ENCODE assay signal across 1 cellular context in the genomic region with DNA sequence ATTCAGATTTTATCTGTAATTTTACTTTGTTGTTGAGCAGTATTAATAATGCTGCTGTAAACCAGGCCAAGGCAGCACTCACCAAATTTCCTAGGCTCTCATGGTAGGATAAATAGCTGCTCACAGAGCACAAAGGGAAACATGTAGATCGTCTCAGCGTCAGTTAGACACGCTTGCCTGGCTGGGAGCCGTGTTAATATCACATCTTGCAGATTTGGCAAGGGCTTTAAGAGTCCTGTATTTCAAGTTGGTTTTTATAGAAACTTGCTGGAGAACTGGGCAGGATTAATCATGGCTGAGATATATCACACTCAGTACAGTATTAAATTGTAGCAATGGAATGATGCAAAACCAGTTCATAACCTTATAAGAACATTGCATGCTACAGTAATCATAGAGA.
TF ChIP-seq lines count a peak whose summit lies in the region.

No MANE protein-coding gene starts in this region.

TF ChIP-seq in GM23338, 12 proteins besides CTCF, POLR2A, EP300 and RAD21 (continued from another document):
- TF ChIP-seq, protein P1, sequence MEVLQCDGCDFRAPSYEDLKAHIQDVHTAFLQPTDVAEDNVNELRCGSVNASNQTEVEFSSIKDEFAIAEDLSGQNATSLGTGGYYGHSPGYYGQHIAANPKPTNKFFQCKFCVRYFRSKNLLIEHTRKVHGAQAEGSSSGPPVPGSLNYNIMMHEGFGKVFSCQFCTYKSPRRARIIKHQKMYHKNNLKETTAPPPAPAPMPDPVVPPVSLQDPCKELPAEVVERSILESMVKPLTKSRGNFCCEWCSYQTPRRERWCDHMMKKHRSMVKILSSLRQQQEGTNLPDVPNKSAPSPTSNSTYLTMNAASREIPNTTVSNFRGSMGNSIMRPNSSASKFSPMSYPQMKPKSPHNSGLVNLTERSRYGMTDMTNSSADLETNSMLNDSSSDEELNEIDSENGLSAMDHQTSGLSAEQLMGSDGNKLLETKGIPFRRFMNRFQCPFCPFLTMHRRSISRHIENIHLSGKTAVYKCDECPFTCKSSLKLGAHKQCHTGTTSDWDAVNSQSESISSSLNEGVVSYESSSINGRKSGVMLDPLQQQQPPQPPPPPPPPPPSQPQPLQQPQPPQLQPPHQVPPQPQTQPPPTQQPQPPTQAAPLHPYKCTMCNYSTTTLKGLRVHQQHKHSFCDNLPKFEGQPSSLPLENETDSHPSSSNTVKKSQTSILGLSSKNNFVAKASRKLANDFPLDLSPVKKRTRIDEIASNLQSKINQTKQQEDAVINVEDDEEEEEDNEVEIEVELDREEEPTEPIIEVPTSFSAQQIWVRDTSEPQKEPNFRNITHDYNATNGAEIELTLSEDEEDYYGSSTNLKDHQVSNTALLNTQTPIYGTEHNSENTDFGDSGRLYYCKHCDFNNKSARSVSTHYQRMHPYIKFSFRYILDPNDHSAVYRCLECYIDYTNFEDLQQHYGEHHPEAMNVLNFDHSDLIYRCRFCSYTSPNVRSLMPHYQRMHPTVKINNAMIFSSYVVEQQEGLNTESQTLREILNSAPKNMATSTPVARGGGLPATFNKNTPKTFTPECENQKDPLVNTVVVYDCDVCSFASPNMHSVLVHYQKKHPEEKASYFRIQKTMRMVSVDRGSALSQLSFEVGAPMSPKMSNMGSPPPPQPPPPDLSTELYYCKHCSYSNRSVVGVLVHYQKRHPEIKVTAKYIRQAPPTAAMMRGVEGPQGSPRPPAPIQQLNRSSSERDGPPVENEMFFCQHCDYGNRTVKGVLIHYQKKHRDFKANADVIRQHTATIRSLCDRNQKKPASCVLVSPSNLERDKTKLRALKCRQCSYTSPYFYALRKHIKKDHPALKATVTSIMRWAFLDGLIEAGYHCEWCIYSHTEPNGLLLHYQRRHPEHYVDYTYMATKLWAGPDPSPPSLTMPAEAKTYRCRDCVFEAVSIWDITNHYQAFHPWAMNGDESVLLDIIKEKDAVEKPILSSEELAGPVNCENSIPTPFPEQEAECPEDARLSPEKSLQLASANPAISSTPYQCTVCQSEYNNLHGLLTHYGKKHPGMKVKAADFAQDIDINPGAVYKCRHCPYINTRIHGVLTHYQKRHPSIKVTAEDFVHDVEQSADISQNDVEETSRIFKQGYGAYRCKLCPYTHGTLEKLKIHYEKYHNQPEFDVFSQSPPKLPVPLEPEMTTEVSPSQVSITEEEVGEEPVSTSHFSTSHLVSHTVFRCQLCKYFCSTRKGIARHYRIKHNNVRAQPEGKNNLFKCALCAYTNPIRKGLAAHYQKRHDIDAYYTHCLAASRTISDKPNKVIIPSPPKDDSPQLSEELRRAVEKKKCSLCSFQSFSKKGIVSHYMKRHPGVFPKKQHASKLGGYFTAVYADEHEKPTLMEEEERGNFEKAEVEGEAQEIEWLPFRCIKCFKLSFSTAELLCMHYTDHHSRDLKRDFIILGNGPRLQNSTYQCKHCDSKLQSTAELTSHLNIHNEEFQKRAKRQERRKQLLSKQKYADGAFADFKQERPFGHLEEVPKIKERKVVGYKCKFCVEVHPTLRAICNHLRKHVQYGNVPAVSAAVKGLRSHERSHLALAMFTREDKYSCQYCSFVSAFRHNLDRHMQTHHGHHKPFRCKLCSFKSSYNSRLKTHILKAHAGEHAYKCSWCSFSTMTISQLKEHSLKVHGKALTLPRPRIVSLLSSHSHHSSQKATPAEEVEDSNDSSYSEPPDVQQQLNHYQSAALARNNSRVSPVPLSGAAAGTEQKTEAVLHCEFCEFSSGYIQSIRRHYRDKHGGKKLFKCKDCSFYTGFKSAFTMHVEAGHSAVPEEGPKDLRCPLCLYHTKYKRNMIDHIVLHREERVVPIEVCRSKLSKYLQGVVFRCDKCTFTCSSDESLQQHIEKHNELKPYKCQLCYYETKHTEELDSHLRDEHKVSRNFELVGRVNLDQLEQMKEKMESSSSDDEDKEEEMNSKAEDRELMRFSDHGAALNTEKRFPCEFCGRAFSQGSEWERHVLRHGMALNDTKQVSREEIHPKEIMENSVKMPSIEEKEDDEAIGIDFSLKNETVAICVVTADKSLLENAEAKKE (CRISPR knock-in tag; IDR thresholded peaks at IDR 0.05) = no peak
- TF ChIP-seq NANOG (IDR thresholded peaks at IDR 0.05; ENCODE audit: borderline replicate concordance) (no peak), ZNF114 (CRISPR knock-in tag; IDR thresholded peaks at IDR 0.05) (no peak), STAT1 (IDR thresholded peaks at IDR 0.05; ENCODE audit: unreplicated experiment) (no peak), EZH2phosphoT487 (IDR thresholded peaks at IDR 0.05; ENCODE audit: unreplicated experiment) (no peak)
- TF ChIP-seq, protein P2, sequence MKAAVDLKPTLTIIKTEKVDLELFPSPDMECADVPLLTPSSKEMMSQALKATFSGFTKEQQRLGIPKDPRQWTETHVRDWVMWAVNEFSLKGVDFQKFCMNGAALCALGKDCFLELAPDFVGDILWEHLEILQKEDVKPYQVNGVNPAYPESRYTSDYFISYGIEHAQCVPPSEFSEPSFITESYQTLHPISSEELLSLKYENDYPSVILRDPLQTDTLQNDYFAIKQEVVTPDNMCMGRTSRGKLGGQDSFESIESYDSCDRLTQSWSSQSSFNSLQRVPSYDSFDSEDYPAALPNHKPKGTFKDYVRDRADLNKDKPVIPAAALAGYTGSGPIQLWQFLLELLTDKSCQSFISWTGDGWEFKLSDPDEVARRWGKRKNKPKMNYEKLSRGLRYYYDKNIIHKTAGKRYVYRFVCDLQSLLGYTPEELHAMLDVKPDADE (IDR thresholded peaks at IDR 0.05) = no peak
- TF ChIP-seq, protein P3, sequence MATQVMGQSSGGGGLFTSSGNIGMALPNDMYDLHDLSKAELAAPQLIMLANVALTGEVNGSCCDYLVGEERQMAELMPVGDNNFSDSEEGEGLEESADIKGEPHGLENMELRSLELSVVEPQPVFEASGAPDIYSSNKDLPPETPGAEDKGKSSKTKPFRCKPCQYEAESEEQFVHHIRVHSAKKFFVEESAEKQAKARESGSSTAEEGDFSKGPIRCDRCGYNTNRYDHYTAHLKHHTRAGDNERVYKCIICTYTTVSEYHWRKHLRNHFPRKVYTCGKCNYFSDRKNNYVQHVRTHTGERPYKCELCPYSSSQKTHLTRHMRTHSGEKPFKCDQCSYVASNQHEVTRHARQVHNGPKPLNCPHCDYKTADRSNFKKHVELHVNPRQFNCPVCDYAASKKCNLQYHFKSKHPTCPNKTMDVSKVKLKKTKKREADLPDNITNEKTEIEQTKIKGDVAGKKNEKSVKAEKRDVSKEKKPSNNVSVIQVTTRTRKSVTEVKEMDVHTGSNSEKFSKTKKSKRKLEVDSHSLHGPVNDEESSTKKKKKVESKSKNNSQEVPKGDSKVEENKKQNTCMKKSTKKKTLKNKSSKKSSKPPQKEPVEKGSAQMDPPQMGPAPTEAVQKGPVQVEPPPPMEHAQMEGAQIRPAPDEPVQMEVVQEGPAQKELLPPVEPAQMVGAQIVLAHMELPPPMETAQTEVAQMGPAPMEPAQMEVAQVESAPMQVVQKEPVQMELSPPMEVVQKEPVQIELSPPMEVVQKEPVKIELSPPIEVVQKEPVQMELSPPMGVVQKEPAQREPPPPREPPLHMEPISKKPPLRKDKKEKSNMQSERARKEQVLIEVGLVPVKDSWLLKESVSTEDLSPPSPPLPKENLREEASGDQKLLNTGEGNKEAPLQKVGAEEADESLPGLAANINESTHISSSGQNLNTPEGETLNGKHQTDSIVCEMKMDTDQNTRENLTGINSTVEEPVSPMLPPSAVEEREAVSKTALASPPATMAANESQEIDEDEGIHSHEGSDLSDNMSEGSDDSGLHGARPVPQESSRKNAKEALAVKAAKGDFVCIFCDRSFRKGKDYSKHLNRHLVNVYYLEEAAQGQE (IDR thresholded peaks at IDR 0.05; ENCODE audit: unreplicated experiment) = no peak
